In the genomic region with DNA sequence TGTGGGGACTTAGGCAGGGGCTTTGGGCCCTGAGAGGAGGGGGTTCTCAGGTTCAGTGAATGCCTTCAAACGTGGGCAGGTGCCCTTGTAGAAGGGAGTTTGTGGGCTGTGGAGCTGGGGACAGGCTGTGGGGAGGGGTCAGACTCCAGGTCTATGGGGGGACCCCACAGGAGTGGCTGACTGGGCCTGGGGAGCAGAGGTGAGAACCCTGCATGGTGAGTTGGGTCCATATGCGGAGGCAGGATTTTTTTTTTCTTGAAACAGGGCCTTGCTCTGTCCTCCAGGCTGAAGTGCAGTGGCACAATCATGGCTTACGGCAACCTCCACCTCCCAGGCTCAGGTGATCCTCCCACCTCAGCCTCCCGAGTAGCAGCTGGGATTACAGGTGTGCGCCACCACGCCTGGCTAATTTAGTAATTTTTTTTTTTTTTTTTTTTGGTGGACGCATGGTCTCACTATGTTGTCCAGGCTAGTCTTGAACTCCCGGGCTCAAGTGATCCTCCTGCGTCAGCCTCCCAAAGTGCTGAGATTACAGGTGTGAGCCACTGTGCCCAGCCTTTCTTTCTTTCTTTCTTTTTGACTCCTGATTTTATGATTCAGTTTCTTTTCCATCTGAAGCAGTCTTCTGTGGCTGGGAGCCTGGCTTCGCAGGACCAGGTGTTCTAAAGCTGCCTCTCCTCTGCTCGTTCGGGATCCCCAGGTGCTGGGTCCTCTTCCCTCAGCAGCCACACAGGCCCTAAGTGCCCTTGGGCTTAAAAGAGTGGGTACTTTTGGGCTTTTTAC, we compare ENCODE assay signal across 14 cellular contexts. TPM values are rescaled to one million over a fixed set of nuclear protein-coding genes. Genes with fewer than 3 reads are reported as not detected.
DNase-seq lines count a peak whose midpoint lies in the region; ATAC-seq and TF ChIP-seq lines count a peak whose summit lies in the region.
"Had no signal": no experiment of that assay in that cellular context is flagged by ENCODE, and none has a peak within 500 bp of the region (broad histone marks: within the 10 kb centered on the region; RNA-seq: fewer than 3 reads in every experiment).

No MANE protein-coding gene starts in this region.

- intact Hi-C loops in tibial artery (cut with DNase I; ENCODE audit: low total_unique reads) = loop anchor here (10.0 kb wide), 3 partner anchors 107 to 417 kb away; partner anchors contain the start of gene NKD1

- DNase-seq in activated T-cell treated with anti-CD3 and anti-CD28 coated beads, Interleukin-2, amount 50 U/mL, for 72 hours = no peak
- DNase-seq in activated T-cell treated with anti-CD3 and anti-CD28 coated beads, Interleukin-2, amount 50 U/mL, for 48 hours = no peak
- no peak for DNase-seq in T-helper 17 cell
- DNase-seq in glutamatergic neuron = no peak
- peak in 1 of 2 donors; percentile 49 for DNase-seq in stimulated activated effector memory CD8-positive, alpha-beta T cell treated with anti-CD3 and anti-CD28 coated beads, Interleukin-12 subunit alpha, Interleukin-12 subunit beta, amount 100 ng/mL, for 72 hours (ENCODE audit: low spot score in 2 of 2)
- no peak for DNase-seq in left lobe of liver (ENCODE audit: low spot score)
- DNase-seq in NCI-H1105 (lab: John Stamatoyannopoulos, UW) = no peak
- no peak for DNase-seq in tibial artery
- DNase-seq: AML-193; NCI-H1048; stimulated activated CD4-positive, alpha-beta T cell treated with anti-CD3 and anti-CD28 coated beads, Interleukin-4, amount 100 ng/mL, for 4 hours; T1000; transverse colon had no signal

- H3K27me3 Mint-ChIP-seq in activated T-cell treated with anti-CD3 and anti-CD28 coated beads, Interleukin-2, amount 50 U/mL, for 72 hours (ENCODE audit: low read depth) = no peaks in the 10 kb centered on the region
- H3K27me3 Mint-ChIP-seq in T-helper 17 cell (no peaks in the 10 kb centered on the region), glutamatergic neuron (ENCODE audit: unreplicated experiment) (peaks cover 8% of the 10 kb centered on the region)

- H3K27me3 ChIP-seq in tibial artery = no peaks in the 10 kb centered on the region
- H3K27me3 ChIP-seq: transverse colon had no signal

- no peaks in the 10 kb centered on the region for H3K36me3 Mint-ChIP-seq in activated T-cell treated with anti-CD3 and anti-CD28 coated beads, Interleukin-2, amount 50 U/mL, for 72 hours (ENCODE audit: insufficient read depth in 2 of 2)
- H3K36me3 Mint-ChIP-seq in T-helper 17 cell (ENCODE audit: low read depth) (no peaks in the 10 kb centered on the region), glutamatergic neuron (ENCODE audit: unreplicated experiment) (no peaks in the 10 kb centered on the region)
- no peaks in the 10 kb centered on the region for H3K36me3 Mint-ChIP-seq in stimulated activated effector memory CD8-positive, alpha-beta T cell treated with anti-CD3 and anti-CD28 coated beads, Interleukin-12 subunit alpha, Interleukin-12 subunit beta, amount 100 ng/mL, for 72 hours

- peaks cover 0 to 31% (median 19%) of the 10 kb centered on the region in 4 donors for H3K4me1 ChIP-seq in tibial artery

- TF ChIP-seq CTCF in glutamatergic neuron (IDR thresholded peaks at IDR 0.05; ENCODE audit: partially characterized antibody, unreplicated experiment) (no peak), tibial artery (IDR thresholded peaks at IDR 0.05) (no peak)

- no peak overlapping the region for H3K4me3 ChIP-seq in tibial artery

- H3K9me3 ChIP-seq in T-helper 17 cell (ENCODE audit: control insufficient read depth, low read length, poor library complexity, severe bottlenecking) = no peaks in the 10 kb centered on the region
- H3K9me3 ChIP-seq in tibial artery = no peaks in the 10 kb centered on the region
- H3K9me3 ChIP-seq: neutrophil, transverse colon had no signal

- H3K27ac ChIP-seq in tibial artery = no peak overlapping the region
- H3K27ac ChIP-seq: neutrophil had no signal

- peaks cover 15% of the 10 kb centered on the region for H3K4me1 Mint-ChIP-seq in activated T-cell treated with anti-CD3 and anti-CD28 coated beads, Interleukin-2, amount 50 U/mL, for 72 hours (ENCODE audit: low read depth)
- peaks cover 17% of the 10 kb centered on the region for H3K4me1 Mint-ChIP-seq in T-helper 17 cell
- H3K4me1 Mint-ChIP-seq in glutamatergic neuron (ENCODE audit: low read depth, unreplicated experiment) = peaks cover 8% of the 10 kb centered on the region
- H3K4me1 Mint-ChIP-seq in stimulated activated effector memory CD8-positive, alpha-beta T cell treated with anti-CD3 and anti-CD28 coated beads, Interleukin-12 subunit alpha, Interleukin-12 subunit beta, amount 100 ng/mL, for 72 hours = peaks cover 27% of the 10 kb centered on the region

- H3K4me3 Mint-ChIP-seq in activated T-cell treated with anti-CD3 and anti-CD28 coated beads, Interleukin-2, amount 50 U/mL, for 72 hours = peak overlapping the region; percentile 84 to 87
- H3K4me3 Mint-ChIP-seq in T-helper 17 cell (peak overlapping the region; percentile 85), glutamatergic neuron (ENCODE audit: unreplicated experiment) (peak overlapping the region; percentile 46)
- peak overlapping the region; percentile 81 for H3K4me3 Mint-ChIP-seq in stimulated activated effector memory CD8-positive, alpha-beta T cell treated with anti-CD3 and anti-CD28 coated beads, Interleukin-12 subunit alpha, Interleukin-12 subunit beta, amount 100 ng/mL, for 72 hours

- H3K36me3 ChIP-seq in tibial artery = no peaks in the 10 kb centered on the region
- H3K36me3 ChIP-seq: neutrophil, transverse colon had no signal

- H3K9me3 Mint-ChIP-seq in activated T-cell treated with anti-CD3 and anti-CD28 coated beads, Interleukin-2, amount 50 U/mL, for 72 hours = no peaks in the 10 kb centered on the region
- peaks cover 2% of the 10 kb centered on the region for H3K9me3 Mint-ChIP-seq in glutamatergic neuron (ENCODE audit: unreplicated experiment)
- no peaks in the 10 kb centered on the region for H3K9me3 Mint-ChIP-seq in stimulated activated effector memory CD8-positive, alpha-beta T cell treated with anti-CD3 and anti-CD28 coated beads, Interleukin-12 subunit alpha, Interleukin-12 subunit beta, amount 100 ng/mL, for 72 hours

- no peak for ATAC-seq in activated T-cell treated with anti-CD3 and anti-CD28 coated beads, Interleukin-2, amount 50 U/mL, for 72 hours (replicated peaks in 1 of 2)
- ATAC-seq in T-helper 17 cell = no peak
- ATAC-seq in stimulated activated effector memory CD8-positive, alpha-beta T cell treated with anti-CD3 and anti-CD28 coated beads, Interleukin-12 subunit alpha, Interleukin-12 subunit beta, amount 100 ng/mL, for 72 hours = no peak
- ATAC-seq in left lobe of liver = no peak

- peak overlapping the region; percentile 91 for H3K27ac Mint-ChIP-seq in activated T-cell treated with anti-CD3 and anti-CD28 coated beads, Interleukin-2, amount 50 U/mL, for 72 hours
- H3K27ac Mint-ChIP-seq in T-helper 17 cell (no peak overlapping the region), glutamatergic neuron (ENCODE audit: unreplicated experiment) (no peak overlapping the region)
- peak overlapping the region; percentile 56 for H3K27ac Mint-ChIP-seq in stimulated activated effector memory CD8-positive, alpha-beta T cell treated with anti-CD3 and anti-CD28 coated beads, Interleukin-12 subunit alpha, Interleukin-12 subunit beta, amount 100 ng/mL, for 72 hours

RNA-seq across cellular contexts. Expression of gene ADCY7, which starts 19.0 kb away (rescaled TPM):
- total RNA-seq in activated T-cell treated with anti-CD3 and anti-CD28 coated beads, Interleukin-2, amount 50 U/mL, for 72 hours = 10 to 100 TPM; 67.5 to 97.1 TPM
- 100 to 1,000 TPM; 187 to 203 TPM for total RNA-seq in T-helper 17 cell
- total RNA-seq in glutamatergic neuron (ENCODE audit: unreplicated experiment) = 16.7 TPM
- 4.9 TPM for total RNA-seq in left lobe of liver

Comparison
In these comparisons a context has a peak if more than half of its experiments do, and no peak if none do; other contexts are left out.
1. H3K27ac Mint-ChIP-seq: peak in activated T-cell treated with anti-CD3 and anti-CD28 coated beads, Interleukin-2, amount 50 U/mL, for 72 hours (single experiment) and stimulated activated effector memory CD8-positive, alpha-beta T cell treated with anti-CD3 and anti-CD28 coated beads, Interleukin-12 subunit alpha, Interleukin-12 subunit beta, amount 100 ng/mL, for 72 hours (single experiment); none in T-helper 17 cell (single experiment) and glutamatergic neuron (single experiment).
2. Peak in every context shown above with its lines, with median percentiles within 50 percentile points of each other: H3K4me3 Mint-ChIP-seq.